12 cellular contexts compared by ENCODE assay signal in the genomic region with DNA sequence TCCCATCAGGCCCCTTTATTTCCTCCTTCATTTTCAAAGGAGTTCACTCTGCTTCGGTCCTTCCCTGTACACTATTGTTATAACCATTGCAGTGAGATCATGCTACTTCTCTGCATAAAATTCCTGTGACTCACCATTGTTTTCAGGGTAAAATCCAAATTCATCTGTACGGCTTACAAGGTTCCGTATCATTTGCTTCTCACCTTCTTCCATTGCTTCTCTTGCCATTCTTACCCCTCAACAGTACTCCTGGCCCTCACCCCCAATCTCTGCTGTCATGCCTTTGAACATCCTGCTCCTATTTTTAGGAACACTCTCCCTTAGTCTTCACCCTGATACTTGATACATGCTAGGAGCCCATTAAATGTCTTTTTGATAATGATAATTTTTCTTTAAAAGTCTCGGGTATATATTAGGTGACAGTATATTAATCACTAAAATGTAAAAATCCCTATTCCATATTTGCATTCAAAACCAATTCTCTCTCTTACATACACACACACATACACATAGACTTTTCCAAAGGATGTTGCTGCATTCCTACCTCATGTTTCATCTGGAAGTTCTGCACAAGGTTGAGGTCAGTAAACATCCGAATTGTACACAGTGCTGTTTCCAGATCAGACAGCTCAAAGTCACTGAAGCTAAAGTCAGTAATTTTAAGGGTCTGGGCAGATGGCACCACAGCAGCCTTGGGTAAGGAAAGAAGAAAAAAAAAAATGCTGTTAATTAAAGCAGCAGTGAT.
DNase-seq lines count a peak whose midpoint lies in the region; ATAC-seq and TF ChIP-seq lines count a peak whose summit lies in the region.
"Had no signal": no experiment of that assay in that cellular context is flagged by ENCODE, and none has a peak within 500 bp of the region (broad histone marks: within the 10 kb centered on the region; RNA-seq: fewer than 3 reads in every experiment).

No MANE protein-coding gene starts in this region.

- ATAC-seq in Panc1 (peak; percentile 69), HG02973 (IDR thresholded peaks at IDR 0.05; ENCODE audit: unreplicated experiment) (no peak)

- H3K9me3 ChIP-seq in AG04450 (ENCODE audit: control insufficient read depth, insufficient read depth, low read length) (no peaks in the 10 kb centered on the region), Panc1 (ENCODE audit: control insufficient read depth, insufficient read depth, low read depth, low read length) (no peaks in the 10 kb centered on the region)

- no TSS peak for BruUV-seq in Panc1 (replicated peaks; lab: Mats Ljungman, UMichigan)

- POLR2A ChIA-PET in AG04450 (lab: Yijun Ruan, JAX) (interaction anchor here (0.7 to 2.0 kb wide), 5 partner anchors 7 to 103 kb away, joined by 3 to 8 read pairs (median 6); partner anchors contain the start of gene PDE5A), Panc1 (lab: Charles Lee) (interaction anchor here (0.7 kb wide), 1 partner anchor 45 kb away, joined by 4 read pairs; no protein-coding TSS in a partner anchor)

- peak overlapping the region; percentile 5; the same call in 1 of the 2 replicates for H3K4me3 ChIP-seq in AG04450 (ENCODE audit: low read depth, low read length)
- no peak overlapping the region for H3K4me3 ChIP-seq in Panc1 (ENCODE audit: low read depth in 2 of 2, low read length in 2 of 2)
- no peak overlapping the region for H3K4me3 ChIP-seq in epithelial cell of esophagus (ENCODE audit: low read length)

- H3K36me3 ChIP-seq in Panc1 (ENCODE audit: control insufficient read depth, insufficient read depth, low read length), result peaks cover 37% of the 10 kb centered on the region

- H3K4me1 ChIP-seq in Panc1 (ENCODE audit: control insufficient read depth, insufficient read depth, low read length), result peaks cover 20% of the 10 kb centered on the region

- H3K27ac ChIP-seq in AG04450 (ENCODE audit: low read depth, low read length) (peak overlapping the region; percentile 83), Panc1 (ENCODE audit: low read length) (no peak overlapping the region)

- CTCF ChIA-PET in AG04450 (lab: Charles Lee), result interaction anchor here (1.3 kb wide), 1 partner anchor 531 kb away, joined by 4 read pairs; no protein-coding TSS in a partner anchor
- CTCF ChIA-PET in Panc1 (lab: Charles Lee), result interaction anchor here (0.7 kb wide), 1 partner anchor 532 kb away, joined by 3 read pairs; no protein-coding TSS in a partner anchor

- H3K27me3 ChIP-seq in AG04450 (ENCODE audit: control insufficient read depth, insufficient read depth, low read length) (no peaks in the 10 kb centered on the region), Panc1 (ENCODE audit: control insufficient read depth, insufficient read depth, low read length) (no peaks in the 10 kb centered on the region)

- intact Hi-C loops in Panc1 (cut with micrococcal nuclease; ENCODE audit: unreplicated experiment), result no loop called here

- in situ Hi-C loops in Panc1 (cut with HindIII; ENCODE audit: low pct_unique_long_range_greater_than_20kb, low sequenced_read_pairs), result no loop called here

- TF ChIP-seq CTCF in AG04450 (IDR thresholded peaks at IDR 0.05; ENCODE audit: low read depth, low read length) (no peak), Panc1 (IDR thresholded peaks at IDR 0.05) (no peak), epithelial cell of esophagus (IDR thresholded peaks at IDR 0.05; ENCODE audit: insufficient read depth, low read depth, low read length, missing control alignments) (no peak)

- DNase-seq in AG04450 (ENCODE audit: low read depth, low spot score) (peak; percentile 77), Panc1 (ENCODE audit: low read depth, low spot score) (peak; percentile 66), epithelial cell of esophagus (ENCODE audit: low read depth) (peak; percentile 69), myocyte (ENCODE audit: low read depth) (peak; percentile 46), HuH-7.5 (ENCODE audit: low spot score) (no peak), NCI-H1092 (lab: John Stamatoyannopoulos, UW) (no peak), DMS153 (lab: John Stamatoyannopoulos, UW) (no peak)
- DNase-seq: activated CD4-positive, CD25-positive, alpha-beta regulatory T cell treated with anti-CD3 and anti-CD28 coated beads, Interleukin-2, amount 50 U/mL, for 72 hours; glutamatergic neuron; midbrain; stimulated activated CD4-positive, alpha-beta T cell treated with anti-CD3 and anti-CD28 coated beads, Interleukin-12 subunit alpha, Interleukin-12 subunit beta, amount 100 ng/mL, for 4 hours had no signal

Comparison
In these comparisons a context has a peak if more than half of its experiments do, and no peak if none do; other contexts are left out.
1. DNase-seq: peak in AG04450 (single experiment), Panc1 (single experiment), epithelial cell of esophagus (single experiment) and myocyte (single experiment); none in HuH-7.5 (single experiment), NCI-H1092 (single experiment) and DMS153 (single experiment).